ENCODE assay signal across 10 cellular contexts in genomic region chr13:44373247-44373600, GRCh38. TPM values are rescaled to one million over a fixed set of nuclear protein-coding genes. Genes with fewer than 3 reads are reported as not detected.
DNase-seq lines count a peak whose midpoint lies in the region; ATAC-seq and TF ChIP-seq lines count a peak whose summit lies in the region.
"Had no signal": no experiment of that assay in that cellular context is flagged by ENCODE, and none has a peak within 500 bp of the region (broad histone marks: within the 10 kb centered on the region; RNA-seq: fewer than 3 reads in every experiment).

No MANE protein-coding gene starts in this region.

- peak overlapping the region; percentile 47 for H3K27ac Mint-ChIP-seq in neural progenitor cell

- H3F3A ChIP-seq in neural progenitor cell (ENCODE audit: low read depth): peaks cover 15% of the 10 kb centered on the region

- H3K27me3 ChIP-seq in gastroesophageal sphincter (no peaks in the 10 kb centered on the region), neural progenitor cell (no peaks in the 10 kb centered on the region), uterus (no peaks in the 10 kb centered on the region)

- peaks cover 5% of the 10 kb centered on the region for H3K79me2 ChIP-seq in neural progenitor cell (ENCODE audit: low read depth)

- no peaks in the 10 kb centered on the region for H3K9me3 ChIP-seq in gastroesophageal sphincter
- no peaks in the 10 kb centered on the region for H3K9me3 ChIP-seq in neural progenitor cell (ENCODE audit: low read depth)
- H3K9me3 ChIP-seq in uterus: no peaks in the 10 kb centered on the region
- H3K9me3 ChIP-seq: A549 had no signal

- H2AFZ ChIP-seq in neural progenitor cell (replicated peaks): peak overlapping the region; percentile 94

- H3K27me3 Mint-ChIP-seq in neural progenitor cell (ENCODE audit: insufficient read depth, low read depth): peaks cover 25% of the 10 kb centered on the region

- TF ChIP-seq CTCF in gastroesophageal sphincter (IDR thresholded peaks at IDR 0.05) (no peak), neural progenitor cell (IDR thresholded peaks at IDR 0.05) (no peak), uterus (IDR thresholded peaks at IDR 0.05) (no peak)

- DNase-seq in activated gamma-delta T cell (lab: John Stamatoyannopoulos, UW) (peak; percentile 12), activated gamma-delta T cell treated with Interleukin-2 at 50 U/mL for 16 hours (no peak), neural progenitor cell (ENCODE audit: low spot score) (no peak), uterus (no peak), NCI-H187 (lab: John Stamatoyannopoulos, UW) (no peak), D341Med (ENCODE audit: low spot score) (no peak)
- DNase-seq in activated CD4-positive, alpha-beta T cell treated with anti-CD3 and anti-CD28 coated beads for 4 hours: no peak
- DNase-seq: MM.1S had no signal

- H3K4me3 ChIP-seq in gastroesophageal sphincter (peak overlapping the region; percentile 73 to 84), neural progenitor cell (peak overlapping the region; percentile 67), uterus (peak overlapping the region; percentile 45 to 66)
- H3K4me3 ChIP-seq: A549 had no signal

- peak overlapping the region; percentile 15 for H3K9ac ChIP-seq in neural progenitor cell

- ATAC-seq in gastroesophageal sphincter: peak; percentile 18
- ATAC-seq: A549 had no signal

- no peaks in the 10 kb centered on the region for H3K36me3 ChIP-seq in gastroesophageal sphincter
- H3K36me3 ChIP-seq in neural progenitor cell: no peaks in the 10 kb centered on the region
- H3K36me3 ChIP-seq in uterus: no peaks in the 10 kb centered on the region

- no peaks in the 10 kb centered on the region for H3K36me3 Mint-ChIP-seq in neural progenitor cell

- no peaks in the 10 kb centered on the region for H4K20me1 ChIP-seq in neural progenitor cell (ENCODE audit: low read depth)

- 60% methylated on average over 2 of the region's 29 CpGs; no CpG with 5 or more reads in 1 of the 2 donors for WGBS in gastroesophageal sphincter (ENCODE audit: low coverage in 1 of 2), 2 donors

- H3K27ac ChIP-seq in gastroesophageal sphincter (peak overlapping the region; percentile 21 to 87 (median 78)), neural progenitor cell (no peak overlapping the region), uterus (peak overlapping the region; percentile 69 to 78)
- H3K27ac ChIP-seq: A549 had no signal

- H3K4me3 Mint-ChIP-seq in neural progenitor cell: peak overlapping the region; percentile 78

- intact Hi-C loops in uterus (cut with DNase I; ENCODE audit: low total_unique reads): no loop called here

- H3K9me3 Mint-ChIP-seq in neural progenitor cell: no peaks in the 10 kb centered on the region

- TF ChIP-seq POLR2A in gastroesophageal sphincter (IDR thresholded peaks at IDR 0.05) (no peak), uterus (IDR thresholded peaks at IDR 0.05) (no peak)

- peak overlapping the region; percentile 93 for H3K4me2 ChIP-seq in neural progenitor cell
- H3K4me2 ChIP-seq: A549 had no signal

- H3K4me1 ChIP-seq in gastroesophageal sphincter (peaks cover 0 to 28% (median 5%) of the 10 kb centered on the region in 3 donors), neural progenitor cell (peaks cover 12% of the 10 kb centered on the region), uterus (no peaks in the 10 kb centered on the region)

- no peak for TF ChIP-seq EP300 in gastroesophageal sphincter (IDR thresholded peaks at IDR 0.05)

- H3K4me1 Mint-ChIP-seq in neural progenitor cell: peaks cover 31% of the 10 kb centered on the region

RNA-seq across cellular contexts. Expression of gene SERP2, which starts 0.4 kb away (rescaled TPM):
- 10 to 100 TPM in 2 of 4 donors, 1 to 10 TPM in 2; 6.9 to 15.6 (median 11.5) TPM for total RNA-seq in gastroesophageal sphincter
- total RNA-seq in neural progenitor cell (ENCODE audit: low replicate concordance): 2.5 and 8.1 TPM in 2 replicates
- total RNA-seq in uterus: 10 to 100 TPM in 1 of 4 donors, 1 to 10 TPM in 2, under 1 TPM in 1; 0.77 to 12.6 (median 5.9) TPM
